In genomic region chr10:12448729-12449391, GRCh38 we compare ENCODE assay signal across 9 cellular contexts.
DNase-seq lines count a peak whose midpoint lies in the region; ATAC-seq and TF ChIP-seq lines count a peak whose summit lies in the region.
"Had no signal": no experiment of that assay in that cellular context is flagged by ENCODE, and none has a peak within 500 bp of the region (broad histone marks: within the 10 kb centered on the region; RNA-seq: fewer than 3 reads in every experiment).

No MANE protein-coding gene starts in this region.

- H3K27ac ChIP-seq in CD4-positive, alpha-beta T cell (ENCODE audit: low read depth, low read length): peak overlapping the region; percentile 58
- H3K27ac ChIP-seq: HL-60 had no signal

- POLR2A ChIA-PET in CD4-positive, alpha-beta T cell (lab: Charles Lee): interaction anchor here (0.5 to 2.0 kb wide), 5 partner anchors 36 to 139 kb away, joined by 3 to 19 read pairs (median 4); partner anchors contain the start of gene CAMK1D

- peaks cover 32% of the 10 kb centered on the region for H4K20me1 ChIP-seq in Loucy (ENCODE audit: insufficient read depth, low read length, poor library complexity, severe bottlenecking)

- H3K79me2 ChIP-seq in Loucy (ENCODE audit: insufficient read depth, low read length): no peaks in the 10 kb centered on the region

- H3K9me2 ChIP-seq in Loucy (replicated peaks; ENCODE audit: low read depth, low read length): no peaks in the 10 kb centered on the region

- peak; percentile 87 for ATAC-seq in CD4-positive, alpha-beta T cell (ENCODE audit: poor library complexity)
- peak; percentile 80 for ATAC-seq in GM21529 (IDR thresholded peaks at IDR 0.05; ENCODE audit: unreplicated experiment)

- H2AFZ ChIP-seq in Loucy (ENCODE audit: low read length): no peak overlapping the region

- H3K4me2 ChIP-seq in Loucy (ENCODE audit: low read depth, low read length, poor library complexity, severe bottlenecking): peak overlapping the region; percentile 41

- peaks cover 3% of the 10 kb centered on the region for H3K36me3 Mint-ChIP-seq in CD4-positive, alpha-beta T cell (ENCODE audit: low read depth)

- H3K9ac ChIP-seq in Loucy (ENCODE audit: low read depth, low read length, poor library complexity, severe bottlenecking): no peak overlapping the region

- peak overlapping the region; percentile 3 for H3K4me3 ChIP-seq in Loucy (ENCODE audit: low read length, poor library complexity, severe bottlenecking)

- no peaks in the 10 kb centered on the region for H3K9me3 ChIP-seq in CD4-positive, alpha-beta T cell (ENCODE audit: control insufficient read depth, low read length)
- no peaks in the 10 kb centered on the region for H3K9me3 ChIP-seq in Loucy (ENCODE audit: insufficient read depth, low read depth, low read length)

- H3K9me3 Mint-ChIP-seq in CD4-positive, alpha-beta T cell: no peaks in the 10 kb centered on the region

- peaks cover 44% of the 10 kb centered on the region for H3K4me1 Mint-ChIP-seq in CD4-positive, alpha-beta T cell (ENCODE audit: low read depth)

- peak overlapping the region; percentile 72 for H3K4me3 Mint-ChIP-seq in CD4-positive, alpha-beta T cell

- CTCF ChIA-PET in CD4-positive, alpha-beta T cell (lab: Charles Lee): interaction anchor here (1.1 to 1.3 kb wide), 4 partner anchors 14 to 207 kb away, joined by 3 to 4 read pairs (median 3); no protein-coding TSS in a partner anchor

- H3F3A ChIP-seq in Loucy (ENCODE audit: low read depth): no peaks in the 10 kb centered on the region

- H3K27ac Mint-ChIP-seq in CD4-positive, alpha-beta T cell: peak overlapping the region; percentile 88

- H3K27me3 ChIP-seq in CD4-positive, alpha-beta T cell (ENCODE audit: control insufficient read depth, insufficient read depth, low read length): no peaks in the 10 kb centered on the region
- H3K27me3 ChIP-seq in Loucy (ENCODE audit: insufficient read depth, low read length, poor library complexity, severe bottlenecking): peaks cover 70% of the 10 kb centered on the region

- intact Hi-C loops in CD4-positive, alpha-beta T cell (cut with DNase I, micrococcal nuclease): loop anchor here (1.0 to 5.0 kb wide), 3 partner anchors 100 to 158 kb away; partner anchors contain the start of gene CAMK1D (in 2 of the 2)
- intact Hi-C loops in posterior vena cava (cut with DNase I): no loop called here

- H3K4me1 ChIP-seq in Loucy (ENCODE audit: insufficient read depth, low read length, poor library complexity, severe bottlenecking): peaks cover 9% of the 10 kb centered on the region

- peak; percentile 53 to 82 (median 65) for DNase-seq in CD4-positive, alpha-beta T cell
- peak; percentile 71 to 76 for DNase-seq in activated CD4-positive, alpha-beta T cell treated with anti-CD3 and anti-CD28 coated beads for 4 hours
- peak; percentile 90 for DNase-seq in dedifferentiated amniotic fluid mesenchymal stem cell (ENCODE audit: extremely low spot score)
- DNase-seq in smooth muscle cell of the brain vasculature (ENCODE audit: low read depth, low spot score): peak; percentile 62
- no peak for DNase-seq in NCI-H2107 treated with DMSO at 0.1 percent for 48 hours (lab: John Stamatoyannopoulos, UW; ENCODE audit: unreplicated experiment)
- DNase-seq in posterior vena cava (ENCODE audit: low spot score): no peak

- no peak for TF ChIP-seq CTCF in CD4-positive, alpha-beta T cell (IDR thresholded peaks at IDR 0.05)
- TF ChIP-seq CTCF in Loucy (conservative IDR thresholded peaks at IDR 0.05; ENCODE audit: low read length): no peak

- no peaks in the 10 kb centered on the region for H3K36me3 ChIP-seq in Loucy (ENCODE audit: insufficient read depth, low read length)

- H3K27me3 Mint-ChIP-seq in CD4-positive, alpha-beta T cell: no peaks in the 10 kb centered on the region

Comparison
In these comparisons a context has a peak if more than half of its experiments do, and no peak if none do; other contexts are left out.
1. DNase-seq: peak in CD4-positive, alpha-beta T cell (10 of 10), activated CD4-positive, alpha-beta T cell treated with anti-CD3 and anti-CD28 coated beads for 4 hours (2 of 2), dedifferentiated amniotic fluid mesenchymal stem cell (single experiment) and smooth muscle cell of the brain vasculature (single experiment); none in NCI-H2107 treated with DMSO at 0.1 percent for 48 hours (single experiment) and posterior vena cava (single experiment).
2. intact Hi-C loops: an anchor here in CD4-positive, alpha-beta T cell (1.0 to 5.0 kb wide); none called in posterior vena cava.